In the genomic region with DNA sequence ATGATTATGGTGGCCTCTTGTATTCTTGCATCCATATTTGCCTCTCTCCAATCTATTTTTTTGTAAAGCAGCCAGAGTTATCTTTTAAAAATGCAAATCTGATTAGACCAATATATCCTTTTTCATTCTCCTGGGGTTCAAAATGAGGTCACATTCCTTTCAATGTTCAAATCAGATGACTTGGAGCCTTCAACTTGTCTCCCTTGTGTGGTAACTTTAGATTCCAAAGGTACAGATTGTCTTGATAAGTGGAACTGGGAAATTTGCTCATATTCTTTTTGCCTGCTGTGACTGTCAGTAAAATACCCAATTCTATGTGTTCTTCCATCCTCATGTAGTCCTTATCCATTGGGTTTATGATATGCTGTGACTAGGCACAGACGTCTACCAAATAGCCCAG, we compare ENCODE assay signal across 20 cellular contexts. TPM values are rescaled to one million over a fixed set of nuclear protein-coding genes. Genes with fewer than 3 reads are reported as not detected.
DNase-seq lines count a peak whose midpoint lies in the region; ATAC-seq, FAIRE-seq and TF ChIP-seq lines count a peak whose summit lies in the region.
"Had no signal": no experiment of that assay in that cellular context is flagged by ENCODE, and none has a peak within 500 bp of the region (broad histone marks: within the 10 kb centered on the region; RNA-seq: fewer than 3 reads in every experiment).

No MANE protein-coding gene starts in this region.

- H3K27me3 ChIP-seq in A673 (replicated peaks; ENCODE audit: insufficient read depth, low read depth, low read length, poor library complexity) (no peaks in the 10 kb centered on the region), right lobe of liver (no peaks in the 10 kb centered on the region)
- H3K27me3 ChIP-seq: MG63 had no signal

- peaks cover 5% of the 10 kb centered on the region for H3K9me3 Mint-ChIP-seq in glutamatergic neuron (ENCODE audit: unreplicated experiment)

- DNase-seq in A673 (ENCODE audit: low spot score) (peak; percentile 96), amniotic epithelial cell (ENCODE audit: low read depth) (peak; percentile 58), glutamatergic neuron (no peak), right lobe of liver (no peak), urothelium cell line (ENCODE audit: low spot score) (no peak), kidney tubule cell (ENCODE audit: low spot score) (no peak), superior temporal gyrus (ENCODE audit: extremely low spot score) (no peak)
- no peak for DNase-seq in stimulated activated CD4-positive, alpha-beta T cell treated with anti-CD3 and anti-CD28 coated beads, Interleukin-2, amount 100 ng/mL, for 48 hours
- DNase-seq: ACHN, DMS153, DND-41, MG63, NCI-H2029, NCI-H446, NCI-H524 treated with DMSO at 0.1 percent for 48 hours, NCI-H774, SIG-M5 had no signal

- H3K4me1 Mint-ChIP-seq in glutamatergic neuron (ENCODE audit: low read depth, unreplicated experiment) = peaks cover 12% of the 10 kb centered on the region

- intact Hi-C loops in A673 (cut with micrococcal nuclease; ENCODE audit: unreplicated experiment) = no loop called here
- intact Hi-C loops in right lobe of liver (cut with DNase I) = no loop called here

- H3K4me1 ChIP-seq in A673 (ENCODE audit: insufficient read depth, low read length, poor library complexity, severe bottlenecking) (peaks cover 35% of the 10 kb centered on the region), right lobe of liver (peaks cover 0 to 7% (median 3%) of the 10 kb centered on the region in 4 donors)

- peaks cover 8% of the 10 kb centered on the region for H3K27me3 Mint-ChIP-seq in glutamatergic neuron (ENCODE audit: unreplicated experiment)

- H3K36me3 ChIP-seq in A673 (ENCODE audit: insufficient read depth, low read length, poor library complexity, severe bottlenecking) = no peaks in the 10 kb centered on the region
- no peaks in the 10 kb centered on the region for H3K36me3 ChIP-seq in right lobe of liver
- H3K36me3 ChIP-seq: MG63 had no signal

- ATAC-seq in right lobe of liver = peak; percentile 44 to 92 (median 78)
- ATAC-seq: HCT116 had no signal

- no peaks in the 10 kb centered on the region for H3K36me3 Mint-ChIP-seq in glutamatergic neuron (ENCODE audit: unreplicated experiment)

- H3K9me3 ChIP-seq in A673 (ENCODE audit: low read depth, low read length, poor library complexity, severe bottlenecking) (no peaks in the 10 kb centered on the region), right lobe of liver (no peaks in the 10 kb centered on the region)
- H3K9me3 ChIP-seq: MG63 had no signal

- peak overlapping the region; percentile 30 for H3K4me3 Mint-ChIP-seq in glutamatergic neuron (ENCODE audit: unreplicated experiment)

- CTCF ChIA-PET in A673 (lab: Charles Lee) = interaction anchor here (1.0 kb wide), 1 partner anchor 39 kb away, joined by 3 read pairs; no protein-coding TSS in a partner anchor

- TF ChIP-seq POLR2A in right lobe of liver (IDR thresholded peaks at IDR 0.05) = no peak

- WGBS in right lobe of liver (ENCODE audit: insufficient coverage, low coverage, low lambda C conversion rate, missing lambda C conversion rate) = 77% methylated on average over 1 of the region's 1 CpG

- no peak for FAIRE-seq in urothelium cell line (lab: Jason Lieb, UNC)
- FAIRE-seq: RCC 7860 had no signal

- H3K27ac ChIP-seq in A673 (ENCODE audit: low read depth, low read length, poor library complexity, severe bottlenecking) = peak overlapping the region; percentile 47
- H3K27ac ChIP-seq in right lobe of liver = peak overlapping the region in 1 of 3 donors; percentile 59
- H3K27ac ChIP-seq: 22Rv1 had no signal

- no peak for TF ChIP-seq CTCF in A673 (conservative IDR thresholded peaks at IDR 0.05; ENCODE audit: low read depth, low read length)
- TF ChIP-seq CTCF in glutamatergic neuron (IDR thresholded peaks at IDR 0.05; ENCODE audit: partially characterized antibody, unreplicated experiment) = no peak
- no peak for TF ChIP-seq CTCF in right lobe of liver (IDR thresholded peaks at IDR 0.05)

- H3K4me3 ChIP-seq in A673 (ENCODE audit: low read depth, low read length, poor library complexity, severe bottlenecking) = no peak overlapping the region
- H3K4me3 ChIP-seq in right lobe of liver = no peak overlapping the region
- H3K4me3 ChIP-seq: MG63 had no signal

- peak overlapping the region; percentile 53 for H3K27ac Mint-ChIP-seq in glutamatergic neuron (ENCODE audit: unreplicated experiment)

- POLR2A ChIA-PET in A673 (lab: Charles Lee; ENCODE audit: low non-redundant PET) = interaction anchor here (0.5 to 0.6 kb wide), 2 partner anchors 14 to 111 kb away, joined by 3 read pairs; no protein-coding TSS in a partner anchor

- no TSS peak for BruUV-seq in A673 (replicated peaks; lab: Mats Ljungman, UMichigan)

RNA-seq across cellular contexts. Expression of a gene that starts 15.1 kb away (rescaled TPM):
- total RNA-seq in A673 (2021) = 1,416 and 1,470 TPM in 2 replicates
- 356 TPM for total RNA-seq in glutamatergic neuron (ENCODE audit: unreplicated experiment)
- total RNA-seq in right lobe of liver = 10 to 100 TPM; 60.0 to 87.6 (median 71.2) TPM

Comparison
In these comparisons a context has a peak if more than half of its experiments do, and no peak if none do; other contexts are left out.
1. DNase-seq: peak in A673 (single experiment) and amniotic epithelial cell (single experiment); none in glutamatergic neuron (single experiment), right lobe of liver (0 of 3), urothelium cell line (single experiment), stimulated activated CD4-positive, alpha-beta T cell treated with anti-CD3 and anti-CD28 coated beads, Interleukin-2, amount 100 ng/mL, for 48 hours (0 of 2), kidney tubule cell (single experiment) and superior temporal gyrus (single experiment).